10 cellular contexts compared by ENCODE assay signal in genomic region chr3:120907659-120908029, GRCh38. TPM values are rescaled to one million over a fixed set of nuclear protein-coding genes. Genes with fewer than 3 reads are reported as not detected.
A peak's percentile ranks its signal among the peaks of the same experiment; 100 is the strongest.
DNase-seq lines count a peak whose midpoint lies in the region; ATAC-seq, FAIRE-seq and TF ChIP-seq lines count a peak whose summit lies in the region.
"Had no signal": no experiment of that assay in that cellular context is flagged by ENCODE, and none has a peak within 500 bp of the region (broad histone marks: within the 10 kb centered on the region; RNA-seq: fewer than 3 reads in every experiment).

No MANE protein-coding gene starts in this region.

- TF ChIP-seq EP300 in K562 (IDR thresholded peaks at IDR 0.05; ENCODE audit: low read length): no peak

- no peaks in the 10 kb centered on the region for H3K36me3 Mint-ChIP-seq in neural progenitor cell

- no peak overlapping the region for H3K4me3 ChIP-seq in K562
- peak overlapping the region; percentile 83 for H3K4me3 ChIP-seq in neural progenitor cell
- peak overlapping the region in 2 of 4 donors; percentile 56 to 59 for H3K4me3 ChIP-seq in Peyer's patch

- H3K4me1 ChIP-seq in K562 (replicated peaks in 1 of 2; ENCODE audit: control insufficient read depth in 2 of 2, insufficient read depth in 2 of 2, low read length in 2 of 2): peaks cover 0 to 9% of the 10 kb centered on the region in 2 experiments; a peak in 2 of 5 replicates
- H3K4me1 ChIP-seq in neural progenitor cell: peaks cover 7% of the 10 kb centered on the region
- peaks cover 0 to 16% (median 2%) of the 10 kb centered on the region in 4 donors for H3K4me1 ChIP-seq in Peyer's patch

- no peaks in the 10 kb centered on the region for H3K36me3 ChIP-seq in K562 (ENCODE audit: control insufficient read depth, insufficient read depth, low read length)
- no peaks in the 10 kb centered on the region for H3K36me3 ChIP-seq in neural progenitor cell
- H3K36me3 ChIP-seq in Peyer's patch: no peaks in the 10 kb centered on the region

- no TSS peak for BruUV-seq in K562 (replicated peaks; lab: Mats Ljungman, UMichigan)

- WGBS in K562 (ENCODE audit: insufficient coverage, low coverage, missing lambda C conversion rate): 47% methylated on average over 10 of the region's 11 CpGs

- CTCF ChIA-PET in K562 (lab: Yijun Ruan, JAX; ENCODE audit: low intra/inter-chr PET ratio): no interaction called here

- H3K4me3 Mint-ChIP-seq in neural progenitor cell: peak overlapping the region; percentile 93

- peaks cover 0 to 6% of the 10 kb centered on the region in 2 experiments; a peak in 1 of 5 replicates for H3K27me3 ChIP-seq in K562 (ENCODE audit: control insufficient read depth in 2 of 2, insufficient read depth in 2 of 2, low read length in 2 of 2)
- peaks cover 31% of the 10 kb centered on the region for H3K27me3 ChIP-seq in neural progenitor cell
- no peaks in the 10 kb centered on the region for H3K27me3 ChIP-seq in Peyer's patch

- in situ Hi-C loops in K562 (cut with MboI): no loop called here
- in situ Hi-C loops in GM13977 (cut with MboI; ENCODE audit: low pct_unique_long_range_greater_than_20kb, low sequenced_read_pairs, unreplicated experiment): no loop called here

- no peak for TF ChIP-seq POLR2A in K562 (conservative IDR thresholded peaks at IDR 0.05)
- TF ChIP-seq POLR2A in Peyer's patch (IDR thresholded peaks at IDR 0.05): no peak

- POLR2A ChIA-PET in K562 (lab: Yijun Ruan, JAX): interaction anchor here (0.7 kb wide), 1 partner anchor 132 kb away, joined by 3 read pairs; no protein-coding TSS in a partner anchor

- 0 out of 2 replicates have a peak overlapping the region, but pooled peaks have one; percentile 44 for H2AFZ ChIP-seq in K562 (ENCODE audit: low read depth, low read length)
- peak overlapping the region; percentile 87 for H2AFZ ChIP-seq in neural progenitor cell (replicated peaks)

- DNase-seq in DMS79 (lab: John Stamatoyannopoulos, UW): peak; percentile 98
- no peak for DNase-seq in K562 (ENCODE audit: extremely low read depth in 1 of 4, low spot score in 3 of 4)
- no peak for DNase-seq in neural progenitor cell (ENCODE audit: low spot score)
- DNase-seq in GM13977 (ENCODE audit: low spot score): no peak
- no peak for DNase-seq in Peyer's patch

- TF ChIP-seq RAD21 in K562 (CRISPR knock-in tag; conservative IDR thresholded peaks at IDR 0.05 in 1 of 2, IDR thresholded peaks at IDR 0.05 in 1 of 2): no peak

- no peaks in the 10 kb centered on the region for H3K9me1 ChIP-seq in K562 (ENCODE audit: control insufficient read depth, insufficient read depth, low read length)

- H3K27ac Mint-ChIP-seq in neural progenitor cell: no peak overlapping the region
- H3K27ac Mint-ChIP-seq: activated naive CD4-positive, alpha-beta T cell treated with anti-CD3 and anti-CD28 coated beads for 36 hours had no signal

- H3K27ac ChIP-seq in K562 (ENCODE audit: extremely low read depth, low read depth, low read length) (no peak overlapping the region), neural progenitor cell (no peak overlapping the region), Peyer's patch (no peak overlapping the region)

- H4K20me1 ChIP-seq in K562 (replicated peaks; ENCODE audit: control insufficient read depth, insufficient read depth, low read length) (no peaks in the 10 kb centered on the region), neural progenitor cell (ENCODE audit: low read depth) (no peaks in the 10 kb centered on the region)

- no peaks in the 10 kb centered on the region for H3K9me3 ChIP-seq in K562 (replicated peaks; ENCODE audit: control insufficient read depth, insufficient read depth, low read depth, low read length)
- no peaks in the 10 kb centered on the region for H3K9me3 ChIP-seq in neural progenitor cell (ENCODE audit: low read depth)
- H3K9me3 ChIP-seq in Peyer's patch: no peaks in the 10 kb centered on the region

- H3K9me3 Mint-ChIP-seq in neural progenitor cell: no peaks in the 10 kb centered on the region

- no peak for FAIRE-seq in K562 (lab: Jason Lieb, UNC)

- no peaks in the 10 kb centered on the region for H3K79me2 ChIP-seq in K562 (ENCODE audit: control insufficient read depth, insufficient read depth, low read length)
- no peaks in the 10 kb centered on the region for H3K79me2 ChIP-seq in neural progenitor cell (ENCODE audit: low read depth)

- intact Hi-C loops in K562 (cut with micrococcal nuclease): loop anchor here (10.0 kb wide), 1 partner anchor 293 kb away; no protein-coding TSS in a partner anchor

- H3K27me3 Mint-ChIP-seq in neural progenitor cell (ENCODE audit: insufficient read depth, low read depth): peaks cover 4% of the 10 kb centered on the region

- 0 out of 2 replicates have a peak overlapping the region, but pooled peaks have one; percentile 41 for H3K4me2 ChIP-seq in K562 (ENCODE audit: insufficient read depth, low read length)
- H3K4me2 ChIP-seq in neural progenitor cell: peak overlapping the region; percentile 74

- ATAC-seq in HG03045 (IDR thresholded peaks at IDR 0.05; ENCODE audit: unreplicated experiment) (peak; percentile 26), K562 (no peak), GM18511 (IDR thresholded peaks at IDR 0.05; ENCODE audit: unreplicated experiment) (no peak), GM18907 (IDR thresholded peaks at IDR 0.05; ENCODE audit: unreplicated experiment) (no peak)

- H3K4me1 Mint-ChIP-seq in neural progenitor cell: peaks cover 11% of the 10 kb centered on the region

- H3K9ac ChIP-seq in K562 (ENCODE audit: insufficient read depth in 1 of 2, low read depth in 2 of 2, low read length in 2 of 2): no peak overlapping the region
- H3K9ac ChIP-seq in neural progenitor cell: no peak overlapping the region

- peaks cover 15% of the 10 kb centered on the region for H3F3A ChIP-seq in neural progenitor cell (ENCODE audit: low read depth)

- TF ChIP-seq CTCF in K562 (IDR thresholded peaks at IDR 0.05 in 2 of 3, conservative IDR thresholded peaks at IDR 0.05 in 1 of 3; ENCODE audit: insufficient read depth in 2 of 3, low read depth in 1 of 3, low read length in 3 of 3) (no peak), neural progenitor cell (IDR thresholded peaks at IDR 0.05) (no peak), GM13977 (IDR thresholded peaks at IDR 0.05; ENCODE audit: extremely low read depth, insufficient read depth, missing control alignments) (no peak), Peyer's patch (IDR thresholded peaks at IDR 0.05) (no peak)

TF ChIP-seq in K562, 482 proteins besides CTCF, POLR2A, EP300 and RAD21:
- TF ChIP-seq PKNOX1 (IDR thresholded peaks at IDR 0.05) (peak; percentile 93), PBX2 (CRISPR knock-in tag; IDR thresholded peaks at IDR 0.05; ENCODE audit: low read depth) (no peak), PBX2 (tag; conservative IDR thresholded peaks at IDR 0.05; ENCODE audit: low read depth) (peak; percentile 46; the same call in 1 of the 2 replicates), GABPB1 (CRISPR knock-in tag; IDR thresholded peaks at IDR 0.05) (no peak)

RNA-seq across cellular contexts. Expression of gene STXBP5L, which starts 0.4 kb away (rescaled TPM):
- 0.05 TPM in 1 of 2 replicates, not detected in the other for total RNA-seq in K562 (2011; cell fraction: chromatin; rRNA removed; ENCODE audit: low replicate concordance)
- not detected in 2 replicates for total RNA-seq in K562 (2011; cell fraction: nucleolus; rRNA removed)
- not detected in 2 replicates for total RNA-seq in K562 (2011; cell fraction: nucleoplasm; rRNA removed)
- total RNA-seq in K562 (2014; rRNA removed): not detected in 2 replicates
- not detected in 2 replicates for total RNA-seq in K562 (2014; rRNA removed; fragmentation: Illumina TruSeq; extraction: Trizol)
- not detected in 2 replicates for total RNA-seq in K562 (2015; rRNA removed; fragmentation: Illumina TruSeq; extraction: Trizol)
- total RNA-seq in K562 (2021): not detected in 2 replicates
- polyA plus RNA-seq in K562 (2011; rRNA removed): 0.01 and 0.04 TPM in 2 replicates
- not detected in 2 replicates for polyA plus RNA-seq in K562 (2011; cell fraction: cytosol; rRNA removed)
- not detected in 2 replicates for polyA plus RNA-seq in K562 (2011; cell fraction: nucleus; rRNA removed)
- 0.08 and 0.22 TPM in 2 replicates for polyA plus RNA-seq in K562 (2012)
- polyA plus RNA-seq in K562 (2014; fragmentation: Illumina TruSeq; extraction: Trizol): not detected in 2 replicates
- polyA plus RNA-seq in K562 (2014; fragmentation: Nextera tagmentation; extraction: Ambion mirVana): under 1 TPM; 0.03 TPM
- polyA plus RNA-seq in K562 (2014; rRNA removed): not detected in 2 replicates
- not detected in 2 replicates for polyA minus RNA-seq in K562 (2011; rRNA and poly(A)+ RNA removed)
- polyA minus RNA-seq in K562 (2011; cell fraction: cytosol; rRNA and poly(A)+ RNA removed): not detected in 2 replicates
- polyA minus RNA-seq in K562 (2011; cell fraction: nucleus; rRNA and poly(A)+ RNA removed): 0.11 TPM in 1 of 2 replicates, not detected in the other
- total RNA-seq in neural progenitor cell (ENCODE audit: low replicate concordance): 2.3 and 4.8 TPM in 2 replicates
- total RNA-seq in Peyer's patch: 1 to 10 TPM in 1 of 4 donors, under 1 TPM in 3; under 0.01 to 1.1 (median 0.22) TPM
- total RNA-seq: activated naive CD4-positive, alpha-beta T cell treated with anti-CD3 and anti-CD28 coated beads for 36 hours; liver had no signal
- polyA plus RNA-seq: liver had no signal
